30 cellular contexts compared by ENCODE assay signal in the genomic region with DNA sequence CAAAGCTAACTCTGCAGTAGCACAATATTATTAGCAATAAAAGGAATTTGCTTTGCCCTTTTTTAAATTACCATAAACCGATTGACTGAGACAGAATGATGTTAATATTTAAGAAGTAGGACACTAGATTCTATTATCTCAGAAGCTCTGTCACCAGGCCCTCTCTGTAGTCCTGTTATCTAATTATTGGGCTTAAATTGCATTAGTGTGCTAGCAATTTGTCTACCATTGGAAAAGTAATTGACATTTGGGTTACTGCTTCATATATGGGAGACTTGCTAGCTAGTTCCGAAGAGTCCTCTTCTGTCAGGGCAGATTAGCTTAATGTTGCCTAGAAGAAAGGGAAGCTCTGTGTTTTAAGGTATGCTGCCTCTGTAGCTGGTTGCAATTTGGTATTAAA.
"Had no signal": no experiment of that assay in that cellular context is flagged by ENCODE, and none has a peak within 500 bp of the region (broad histone marks: within the 10 kb centered on the region; RNA-seq: fewer than 3 reads in every experiment).

No MANE protein-coding gene starts in this region.

- DNase-seq: activated CD4-positive, alpha-beta memory T cell treated with anti-CD3 and anti-CD28 coated beads, Interleukin-2, amount 10 ng/mL, durations not matched to agents 7 days and 5 days; activated CD4-positive, alpha-beta T cell treated with anti-CD3 and anti-CD28 coated beads for 1 hour; activated CD4-positive, alpha-beta T cell treated with anti-CD3 and anti-CD28 coated beads for 36 hours; activated CD4-positive, alpha-beta T cell treated with anti-CD3 and anti-CD28 coated beads for 48 hours; activated CD4-positive, alpha-beta T cell treated with anti-CD3 and anti-CD28 coated beads, Interleukin-2, amount 10 ng/mL, durations not matched to agents 7 days and 5 days; activated CD4-positive, alpha-beta T cell treated with anti-CD3 and anti-CD28 coated beads, Interleukin-2, amount 50 U/mL, for 48 hours; activated CD4-positive, CD25-positive, alpha-beta regulatory T cell; activated CD8-positive, alpha-beta memory T cell treated with anti-CD3 and anti-CD28 coated beads for 24 hours; activated CD8-positive, alpha-beta memory T cell treated with anti-CD3 and anti-CD28 coated beads, Interleukin-2, amount 10 ng/mL, durations not matched to agents 7 days and 5 days; activated CD8-positive, alpha-beta memory T cell treated with anti-CD3 and anti-CD28 coated beads, Interleukin-2, amount 50 U/mL, for 48 hours; activated CD8-positive, alpha-beta T cell treated with anti-CD3 and anti-CD28 coated beads, Interleukin-2, amount 10 ng/mL, durations not matched to agents 7 days and 5 days; activated effector memory CD4-positive, alpha-beta T cell treated with Interleukin-2 at 50 U/mL for 16 hours; activated gamma-delta T cell; activated naive CD4-positive, alpha-beta T cell treated with anti-CD3 and anti-CD28 coated beads, Interleukin-2, amount 10 ng/mL, durations not matched to agents 7 days and 5 days; activated naive CD4-positive, alpha-beta T cell treated with Interleukin-2 at 50 U/mL for 16 hours; activated naive CD8-positive, alpha-beta T cell treated with anti-CD3 and anti-CD28 coated beads for 36 hours; activated T-cell treated with anti-CD3 and anti-CD28 coated beads, Interleukin-2, amount 50 U/mL, for 24 hours; activated T-cell treated with anti-CD3 and anti-CD28 coated beads, Interleukin-2, amount 50 U/mL, for 48 hours; adrenal gland; amniotic stem cell; aorta; body of pancreas; brain microvascular endothelial cell; cerebellar nuclear complex; T-helper 1 cell; T-helper 2 cell; T-helper 9 cell; WERI-Rb-1 had no signal

- ATAC-seq: activated CD4-positive, alpha-beta T cell treated with anti-CD3 and anti-CD28 coated beads for 36 hours; activated CD4-positive, CD25-positive, alpha-beta regulatory T cell treated with anti-CD3 and anti-CD28 coated beads, Interleukin-2, amount 50 U/mL, for 24 hours; activated CD8-positive, alpha-beta memory T cell treated with anti-CD3 and anti-CD28 coated beads, Interleukin-2, amount 10 ng/mL, durations not matched to agents 7 days and 5 days; activated CD8-positive, alpha-beta T cell treated with anti-CD3 and anti-CD28 coated beads, Interleukin-2, amount 10 ng/mL, durations not matched to agents 7 days and 5 days; body of pancreas; WTC11 had no signal
